ENCODE assay signal across 7 cellular contexts in the genomic region with DNA sequence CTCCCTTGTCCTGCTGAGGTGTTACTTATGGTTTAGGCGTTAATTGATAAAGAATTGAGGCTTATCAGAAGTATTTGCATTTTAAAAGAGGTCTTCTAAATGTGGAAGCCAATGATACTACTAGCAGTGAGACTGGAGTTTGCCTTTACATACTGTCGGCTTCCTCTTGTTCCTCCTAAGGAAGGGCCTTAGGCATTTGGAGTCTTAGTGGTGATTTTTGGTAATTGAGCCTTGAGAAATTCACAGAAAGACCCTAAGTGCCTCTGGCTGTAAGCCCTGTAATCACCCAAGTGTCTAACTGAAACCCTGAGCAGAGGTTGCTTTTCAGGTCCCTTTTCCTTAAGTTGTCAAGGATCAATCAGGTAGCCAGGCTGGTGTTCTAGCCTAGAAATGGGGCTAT.
"Had no signal": no experiment of that assay in that cellular context is flagged by ENCODE, and none has a peak within 500 bp of the region (broad histone marks: within the 10 kb centered on the region; RNA-seq: fewer than 3 reads in every experiment).

No MANE protein-coding gene starts in this region.

- ATAC-seq: HCT116, K562 had no signal

- DNase-seq: GOT3, H7, HFFc6, IMR-90 had no signal

- H3K4me1 ChIP-seq: HAP-1 had no signal

- H3K4me3 ChIP-seq: HAP-1, K562 had no signal

- H3K9me3 Mint-ChIP-seq: HFFc6 had no signal

- H3K36me3 ChIP-seq: HAP-1 had no signal

- H3K4me3 Mint-ChIP-seq: HFFc6 had no signal

- H3K27ac Mint-ChIP-seq: HFFc6 had no signal

- H3K9me3 ChIP-seq: HAP-1 had no signal
